10 cellular contexts compared by ENCODE assay signal in genomic region chr3:56790016-56790950, GRCh38. TPM values are rescaled to one million over a fixed set of nuclear protein-coding genes. Genes with fewer than 3 reads are reported as not detected.
A peak's percentile ranks its signal among the peaks of the same experiment; 100 is the strongest.
DNase-seq lines count a peak whose midpoint lies in the region; ATAC-seq and TF ChIP-seq lines count a peak whose summit lies in the region.
"Had no signal": no experiment of that assay in that cellular context is flagged by ENCODE, and none has a peak within 500 bp of the region (broad histone marks: within the 10 kb centered on the region; RNA-seq: fewer than 3 reads in every experiment).

No MANE protein-coding gene starts in this region.

- H3K27me3 ChIP-seq in right atrium auricular region: no peaks in the 10 kb centered on the region
- H3K27me3 ChIP-seq in stomach: no peaks in the 10 kb centered on the region

- peak overlapping the region; percentile 57 to 65 for H3K27ac ChIP-seq in right atrium auricular region
- peak overlapping the region; percentile 20 to 88 (median 66) for H3K27ac ChIP-seq in stomach

- TF ChIP-seq CTCF in right atrium auricular region (IDR thresholded peaks at IDR 0.05) (no peak), stomach (IDR thresholded peaks at IDR 0.05) (no peak)

- TF ChIP-seq EP300 in stomach (IDR thresholded peaks at IDR 0.05): no peak

- H3K9me3 ChIP-seq in right atrium auricular region: no peaks in the 10 kb centered on the region
- H3K9me3 ChIP-seq in stomach: no peaks in the 10 kb centered on the region

- peak overlapping the region; percentile 51 for H3K4me3 Mint-ChIP-seq in activated CD4-positive, alpha-beta memory T cell treated with anti-CD3 and anti-CD28 coated beads, Interleukin-2, amount 10 ng/mL, durations not matched to agents 7 days and 5 days

- H3K36me3 ChIP-seq in right atrium auricular region: no peaks in the 10 kb centered on the region
- no peaks in the 10 kb centered on the region for H3K36me3 ChIP-seq in stomach

- 50 to 64% (median 62%) methylated on average over 7 of the region's 7 CpGs for WGBS in stomach, 5 donors

- H3K27me3 Mint-ChIP-seq in activated CD4-positive, alpha-beta memory T cell treated with anti-CD3 and anti-CD28 coated beads, Interleukin-2, amount 10 ng/mL, durations not matched to agents 7 days and 5 days: no peaks in the 10 kb centered on the region

- DNase-seq in activated gamma-delta T cell treated with Interleukin-2 at 50 U/mL for 16 hours: peak; percentile 17
- DNase-seq in activated gamma-delta T cell (lab: John Stamatoyannopoulos, UW): no peak
- DNase-seq in activated CD4-positive, alpha-beta memory T cell treated with anti-CD3 and anti-CD28 coated beads, Interleukin-2, amount 10 ng/mL, durations not matched to agents 7 days and 5 days: peak; percentile 24
- no peak for DNase-seq in right atrium auricular region (ENCODE audit: low spot score)
- DNase-seq in stomach: no peak
- no peak for DNase-seq in GF-D8 (lab: John Stamatoyannopoulos, UW)
- DNase-seq in amniotic stem cell (lab: John Stamatoyannopoulos, UW): no peak
- DNase-seq: aorta, NCI-H526 treated with DMSO at 0.1 percent for 48 hours had no signal

- CTCF ChIA-PET in activated CD4-positive, alpha-beta memory T cell treated with anti-CD3 and anti-CD28 coated beads, Interleukin-2, amount 10 ng/mL, durations not matched to agents 7 days and 5 days (lab: Charles Lee): interaction anchor here (0.7 to 4.6 kb wide), 9 partner anchors 10 to 199 kb away, joined by 3 to 111 read pairs (median 5); partner anchors contain the start of gene ARHGEF3

- POLR2A ChIA-PET in activated CD4-positive, alpha-beta memory T cell treated with anti-CD3 and anti-CD28 coated beads, Interleukin-2, amount 10 ng/mL, durations not matched to agents 7 days and 5 days (lab: Charles Lee): interaction anchor here (1.0 to 5.4 kb wide), 18 partner anchors 8 to 153 kb away, joined by 3 to 140 read pairs (median 5); partner anchors contain the start of genes ARHGEF3 and TASOR

- no peak for TF ChIP-seq POLR2A in stomach (IDR thresholded peaks at IDR 0.05)

- H3K27ac Mint-ChIP-seq in activated CD4-positive, alpha-beta memory T cell treated with anti-CD3 and anti-CD28 coated beads, Interleukin-2, amount 10 ng/mL, durations not matched to agents 7 days and 5 days: peak overlapping the region; percentile 93

- ATAC-seq in HG02884 (IDR thresholded peaks at IDR 0.05; ENCODE audit: unreplicated experiment): no peak

- H3K4me1 Mint-ChIP-seq in activated CD4-positive, alpha-beta memory T cell treated with anti-CD3 and anti-CD28 coated beads, Interleukin-2, amount 10 ng/mL, durations not matched to agents 7 days and 5 days: peaks cover 81% of the 10 kb centered on the region

- intact Hi-C loops in stomach (cut with DNase I; ENCODE audit: low total_unique reads): no loop called here

- H3K4me3 ChIP-seq in right atrium auricular region: no peak overlapping the region
- no peak overlapping the region for H3K4me3 ChIP-seq in stomach

- H3K4me1 ChIP-seq in right atrium auricular region (peaks cover 0 to 63% of the 10 kb centered on the region in 2 donors), stomach (peaks cover 18 to 72% (median 49%) of the 10 kb centered on the region in 4 donors)

- peaks cover 42% of the 10 kb centered on the region for H3K36me3 Mint-ChIP-seq in activated CD4-positive, alpha-beta memory T cell treated with anti-CD3 and anti-CD28 coated beads, Interleukin-2, amount 10 ng/mL, durations not matched to agents 7 days and 5 days (ENCODE audit: low read depth)

- peaks cover 2% of the 10 kb centered on the region for H3K9me3 Mint-ChIP-seq in activated CD4-positive, alpha-beta memory T cell treated with anti-CD3 and anti-CD28 coated beads, Interleukin-2, amount 10 ng/mL, durations not matched to agents 7 days and 5 days

RNA-seq across cellular contexts. Expression of gene ARHGEF3, which starts 11.5 kb away (rescaled TPM):
- 10 to 100 TPM; 71.3 TPM for total RNA-seq in activated CD4-positive, alpha-beta memory T cell treated with anti-CD3 and anti-CD28 coated beads, Interleukin-2, amount 10 ng/mL, durations not matched to agents 7 days and 5 days
- total RNA-seq in right atrium auricular region: 10 to 100 TPM; 16.1 to 21.7 TPM
- 10 to 100 TPM in 4 of 5 donors, 1 to 10 TPM in 1; 6.2 to 23.8 (median 17.5) TPM for total RNA-seq in stomach
- polyA plus RNA-seq in stomach: 10 to 100 TPM in 1 of 3 donors, 1 to 10 TPM in 2; 8.2 to 12.7 (median 9.2) TPM

Comparison
In these comparisons a context has a peak if more than half of its experiments do, and no peak if none do; other contexts are left out.
1. DNase-seq: peak in activated gamma-delta T cell treated with Interleukin-2 at 50 U/mL for 16 hours (single experiment) and activated CD4-positive, alpha-beta memory T cell treated with anti-CD3 and anti-CD28 coated beads, Interleukin-2, amount 10 ng/mL, durations not matched to agents 7 days and 5 days (single experiment); none in activated gamma-delta T cell (single experiment), right atrium auricular region (single experiment), stomach (single experiment), GF-D8 (single experiment) and amniotic stem cell (single experiment).